13 cellular contexts compared by ENCODE assay signal in genomic region chr5:142697356-142697807, GRCh38. TPM values are rescaled to one million over a fixed set of nuclear protein-coding genes. Genes with fewer than 3 reads are reported as not detected.
DNase-seq lines count a peak whose midpoint lies in the region; ATAC-seq, FAIRE-seq and TF ChIP-seq lines count a peak whose summit lies in the region.
"Had no signal": no experiment of that assay in that cellular context is flagged by ENCODE, and none has a peak within 500 bp of the region (broad histone marks: within the 10 kb centered on the region; RNA-seq: fewer than 3 reads in every experiment).

No MANE protein-coding gene starts in this region.

- dilution Hi-C loops in mammary epithelial cell (cut with HindIII; ENCODE audit: low sequenced_read_pairs): loop anchor here (5.0 kb wide), 1 partner anchor 85 kb away; no protein-coding TSS in a partner anchor

- no peaks in the 10 kb centered on the region for H3K9me3 ChIP-seq in mammary epithelial cell (replicated peaks; ENCODE audit: insufficient read depth, low read length)
- no peaks in the 10 kb centered on the region for H3K9me3 ChIP-seq in kidney (ENCODE audit: control insufficient read depth in 1 of 2, low read length in 2 of 2)
- no peaks in the 10 kb centered on the region for H3K9me3 ChIP-seq in spleen

- peak; percentile 30 for DNase-seq in HCEC 1CT
- no peak for DNase-seq in mammary epithelial cell
- DNase-seq in kidney: peak; percentile 76
- no peak for DNase-seq in spleen
- no peak for DNase-seq in NCI-H187 (lab: John Stamatoyannopoulos, UW)
- DNase-seq in effector memory CD8-positive, alpha-beta T cell: no peak
- DNase-seq: activated naive CD4-positive, alpha-beta T cell treated with anti-CD3 and anti-CD28 coated beads, Interleukin-2, amount 10 ng/mL, durations not matched to agents 7 days and 5 days; DND-41; KBM-7 had no signal

- no peak overlapping the region for H3K27ac Mint-ChIP-seq in effector memory CD8-positive, alpha-beta T cell
- H3K27ac Mint-ChIP-seq: activated naive CD4-positive, alpha-beta T cell treated with anti-CD3 and anti-CD28 coated beads, Interleukin-2, amount 10 ng/mL, durations not matched to agents 7 days and 5 days had no signal

- no peaks in the 10 kb centered on the region for H3K79me2 ChIP-seq in mammary epithelial cell (ENCODE audit: insufficient read depth, low read length)

- H3K4me1 ChIP-seq in mammary epithelial cell (ENCODE audit: insufficient read depth, low read length) (peaks cover 10% of the 10 kb centered on the region), kidney (ENCODE audit: control insufficient read depth in 1 of 2, insufficient read depth in 1 of 2, low read depth in 1 of 2, low read length in 2 of 2) (peaks cover 16 to 20% of the 10 kb centered on the region in 2 donors), spleen (peaks cover 8 to 35% (median 24%) of the 10 kb centered on the region in 6 donors)

- CTCF ChIA-PET in mammary epithelial cell (lab: Charles Lee; ENCODE audit: low non-redundant PET): no interaction called here

- no peak overlapping the region for H3K4me2 ChIP-seq in mammary epithelial cell (ENCODE audit: insufficient read depth, low read depth, low read length)

- FAIRE-seq in kidney (lab: Jason Lieb, UNC): no peak
- FAIRE-seq: frontal cortex had no signal

- H3K4me3 ChIP-seq in mammary epithelial cell (replicated peaks in 1 of 3; ENCODE audit: insufficient read depth in 1 of 3, low read depth in 2 of 3, low read length in 3 of 3) (no peak overlapping the region), kidney (ENCODE audit: low read length in 2 of 2) (peak overlapping the region in 1 of 2 donors; percentile 29), spleen (no peak overlapping the region)

- intact Hi-C loops in mammary epithelial cell (cut with micrococcal nuclease) (loop anchor here (5.0 kb wide), 1 partner anchor 370 kb away; the partner anchor contains the start of gene SPRY4), kidney (cut with DNase I) (no loop called here), spleen (cut with DNase I; ENCODE audit: low total_unique reads) (loop anchor here (5.0 kb wide), 2 partner anchors 40 to 85 kb away; no protein-coding TSS in a partner anchor)

- H3K4me3 Mint-ChIP-seq in effector memory CD8-positive, alpha-beta T cell: no peak overlapping the region
- H3K4me3 Mint-ChIP-seq: activated naive CD4-positive, alpha-beta T cell treated with anti-CD3 and anti-CD28 coated beads, Interleukin-2, amount 10 ng/mL, durations not matched to agents 7 days and 5 days; neural crest cell had no signal

- in situ Hi-C loops in mammary epithelial cell (cut with MboI; ENCODE audit: low sequenced_read_pairs in 2 of 2): loop anchor here (5.0 to 10.0 kb wide), 3 partner anchors 40 to 85 kb away; no protein-coding TSS in a partner anchor

- H3K9me3 Mint-ChIP-seq in effector memory CD8-positive, alpha-beta T cell: no peaks in the 10 kb centered on the region
- H3K9me3 Mint-ChIP-seq: activated naive CD4-positive, alpha-beta T cell treated with anti-CD3 and anti-CD28 coated beads, Interleukin-2, amount 10 ng/mL, durations not matched to agents 7 days and 5 days; neural crest cell had no signal

- H3K36me3 Mint-ChIP-seq in effector memory CD8-positive, alpha-beta T cell (ENCODE audit: insufficient read depth): peaks cover 3% of the 10 kb centered on the region
- H3K36me3 Mint-ChIP-seq: activated naive CD4-positive, alpha-beta T cell treated with anti-CD3 and anti-CD28 coated beads, Interleukin-2, amount 10 ng/mL, durations not matched to agents 7 days and 5 days had no signal

- TF ChIP-seq POLR2A in spleen (IDR thresholded peaks at IDR 0.05): no peak

- no peaks in the 10 kb centered on the region for H4K20me1 ChIP-seq in mammary epithelial cell (ENCODE audit: insufficient read depth, low read length)

- BruUV-seq in mammary epithelial cell (replicated peaks; lab: Mats Ljungman, UMichigan): no TSS peak

- WGBS in mammary epithelial cell (ENCODE audit: low coverage, missing lambda C conversion rate): 21% methylated on average over 5 of the region's 5 CpGs
- 42 to 52% (median 50%) methylated on average over 5 of the region's 5 CpGs for WGBS in spleen, 5 donors

- TF ChIP-seq CTCF in mammary epithelial cell (conservative IDR thresholded peaks at IDR 0.05 in 1 of 2, IDR thresholded peaks at IDR 0.05 in 1 of 2; ENCODE audit: extremely low read depth in 1 of 2, insufficient read depth in 1 of 2, low read depth in 1 of 2, low read length in 2 of 2): no peak
- TF ChIP-seq CTCF in kidney (IDR thresholded peaks at IDR 0.05; ENCODE audit: borderline replicate concordance, extremely low read depth, insufficient read depth): no peak
- TF ChIP-seq CTCF in spleen (IDR thresholded peaks at IDR 0.05 in 8 of 11, conservative IDR thresholded peaks at IDR 0.05 in 3 of 11): no peak

- H3K36me3 ChIP-seq in mammary epithelial cell (ENCODE audit: insufficient read depth, low read length) (no peaks in the 10 kb centered on the region), kidney (ENCODE audit: control insufficient read depth in 1 of 2, insufficient read depth in 2 of 2, low read length in 2 of 2) (no peaks in the 10 kb centered on the region), spleen (no peaks in the 10 kb centered on the region)

- H3K4me1 Mint-ChIP-seq in effector memory CD8-positive, alpha-beta T cell (ENCODE audit: low read depth in 2 of 2): no peaks in the 10 kb centered on the region
- H3K4me1 Mint-ChIP-seq: activated naive CD4-positive, alpha-beta T cell treated with anti-CD3 and anti-CD28 coated beads, Interleukin-2, amount 10 ng/mL, durations not matched to agents 7 days and 5 days had no signal

- H3K9ac ChIP-seq in mammary epithelial cell (ENCODE audit: insufficient read depth, low read length) (no peak overlapping the region), kidney (ENCODE audit: low read length in 2 of 2) (peak overlapping the region in 1 of 2 donors; percentile 36)

- no peak overlapping the region for H3K27ac ChIP-seq in mammary epithelial cell (ENCODE audit: insufficient read depth, low read depth, low read length)
- peak overlapping the region; percentile 56 to 70 for H3K27ac ChIP-seq in kidney (ENCODE audit: low read depth in 2 of 2, low read length in 2 of 2)
- H3K27ac ChIP-seq in spleen: peak overlapping the region in 6 of 8 donors; percentile 36 to 62 (median 54)

- H3K27me3 ChIP-seq in mammary epithelial cell (ENCODE audit: insufficient read depth, low read length) (no peaks in the 10 kb centered on the region), spleen (replicated peaks in 1 of 7) (no peaks in the 10 kb centered on the region)

- peaks cover 5 to 44% of the 10 kb centered on the region in 2 donors for H3K27me3 Mint-ChIP-seq in effector memory CD8-positive, alpha-beta T cell

- ATAC-seq in HG03354 (IDR thresholded peaks at IDR 0.05; ENCODE audit: poor library complexity, severe bottlenecking, unreplicated experiment): no peak
- ATAC-seq in HG02885 (IDR thresholded peaks at IDR 0.05; ENCODE audit: poor library complexity, unreplicated experiment): no peak
- no peak for ATAC-seq in effector memory CD8-positive, alpha-beta T cell (replicated peaks)

- peak overlapping the region; percentile 30 for H2AFZ ChIP-seq in mammary epithelial cell (ENCODE audit: low read depth, low read length)

RNA-seq across cellular contexts. Expression of gene FGF1, which starts 11.5 kb away (rescaled TPM):
- total RNA-seq in mammary epithelial cell: 10 to 100 TPM in 1 of 2 donors, 1 to 10 TPM in 1; 7.9 to 22.5 TPM
- 5.0 TPM for polyA plus RNA-seq in mammary epithelial cell
- polyA minus RNA-seq in mammary epithelial cell: 8.9 TPM
- 2.1 TPM for total RNA-seq in kidney
- polyA plus RNA-seq in kidney (ENCODE audit: insufficient read depth, low read depth, low replicate concordance): 89.7 TPM
- 10 to 100 TPM in 1 of 7 donors, 1 to 10 TPM in 5, under 1 TPM in 1; 0.47 to 12.9 (median 2.5) TPM for total RNA-seq in spleen
- polyA plus RNA-seq in spleen: 1 to 10 TPM in 2 of 3 donors, under 1 TPM in 1; 0.32 to 4.1 (median 2.7) TPM
- total RNA-seq: neural crest cell had no signal

Comparison
In these comparisons a context has a peak if more than half of its experiments do, and no peak if none do; other contexts are left out.
1. DNase-seq: peak in HCEC 1CT (single experiment) and kidney (single experiment); none in mammary epithelial cell (single experiment), spleen (single experiment), NCI-H187 (0 of 2) and effector memory CD8-positive, alpha-beta T cell (0 of 3).